11 cellular contexts compared by ENCODE assay signal in genomic region chr11:65434057-65434666, GRCh38. TPM values are rescaled to one million over a fixed set of nuclear protein-coding genes. Genes with fewer than 3 reads are reported as not detected.
A peak's percentile ranks its signal among the peaks of the same experiment; 100 is the strongest.
DNase-seq lines count a peak whose midpoint lies in the region; ATAC-seq and TF ChIP-seq lines count a peak whose summit lies in the region.
"Had no signal": no experiment of that assay in that cellular context is flagged by ENCODE, and none has a peak within 500 bp of the region (broad histone marks: within the 10 kb centered on the region; RNA-seq: fewer than 3 reads in every experiment).

No MANE protein-coding gene starts in this region.

- H3K4me3 ChIP-seq in choroid plexus epithelial cell (ENCODE audit: low read depth, low read length), result peak overlapping the region; percentile 28

- TF ChIP-seq CTCF in choroid plexus epithelial cell (conservative IDR thresholded peaks at IDR 0.05; ENCODE audit: low read depth, low read length), result no peak

- peaks cover 7% of the 10 kb centered on the region for H3K36me3 Mint-ChIP-seq in memory B cell

- H3K27ac Mint-ChIP-seq in memory B cell, result peak overlapping the region; percentile 79

- H3K4me1 Mint-ChIP-seq in memory B cell, result peaks cover 43% of the 10 kb centered on the region

- no peaks in the 10 kb centered on the region for H3K27me3 Mint-ChIP-seq in memory B cell

- in situ Hi-C loops in ACHN (cut with HindIII; ENCODE audit: low pct_ligation_motif_present, low pct_unique_long_range_greater_than_20kb, low sequenced_read_pairs), result no loop called here

- H3K4me3 Mint-ChIP-seq in memory B cell, result no peak overlapping the region

- no peaks in the 10 kb centered on the region for H3K9me3 Mint-ChIP-seq in memory B cell

- ATAC-seq in memory B cell (ENCODE audit: low read depth) (no peak), HG02970 (IDR thresholded peaks at IDR 0.05; ENCODE audit: low FRiP score, unreplicated experiment) (no peak), HG03565 (IDR thresholded peaks at IDR 0.05; ENCODE audit: unreplicated experiment) (no peak)

- DNase-seq in ACHN, result peak; percentile 9
- DNase-seq in LHCN-M2 (ENCODE audit: low read depth), result peak; percentile 42
- peak; percentile 70 for DNase-seq in choroid plexus epithelial cell (ENCODE audit: low read depth)
- no peak for DNase-seq in memory B cell (ENCODE audit: low spot score in 2 of 2)
- no peak for DNase-seq in NCI-H1436 treated with DMSO at 0.1 percent for 48 hours (lab: John Stamatoyannopoulos, UW)
- no peak for DNase-seq in D341Med (ENCODE audit: low spot score)
- DNase-seq: DMS79 treated with DMSO at 0.1 percent for 48 hours, kidney glomerular epithelial cell, SIG-M5 had no signal

RNA-seq across cellular contexts. Expression of gene NEAT1, which starts 11.6 kb away (rescaled TPM):
- total RNA-seq in LHCN-M2 (2014; rRNA removed), result 29.4 and 37.8 TPM in 2 replicates
- polyA plus RNA-seq in LHCN-M2 (2012), result 88.5 TPM

RNA-seq across cellular contexts. Expression of gene FRMD8, which starts 47.7 kb away (rescaled TPM):
- total RNA-seq in LHCN-M2 (2014; rRNA removed), result 40.7 and 58.7 TPM in 2 replicates
- polyA plus RNA-seq in LHCN-M2 (2012), result 19.7 TPM

RNA-seq across cellular contexts. Expression of gene SLC25A45, which starts 51.7 kb away (rescaled TPM):
- 1.4 and 2.3 TPM in 2 replicates for total RNA-seq in LHCN-M2 (2014; rRNA removed)
- 1.5 TPM for polyA plus RNA-seq in LHCN-M2 (2012)

Comparison
In these comparisons a context has a peak if more than half of its experiments do, and no peak if none do; other contexts are left out.
1. DNase-seq: peak in ACHN (single experiment), LHCN-M2 (single experiment) and choroid plexus epithelial cell (single experiment); none in memory B cell (0 of 2), NCI-H1436 treated with DMSO at 0.1 percent for 48 hours (single experiment) and D341Med (single experiment).